7 cellular contexts compared by ENCODE assay signal in the genomic region with DNA sequence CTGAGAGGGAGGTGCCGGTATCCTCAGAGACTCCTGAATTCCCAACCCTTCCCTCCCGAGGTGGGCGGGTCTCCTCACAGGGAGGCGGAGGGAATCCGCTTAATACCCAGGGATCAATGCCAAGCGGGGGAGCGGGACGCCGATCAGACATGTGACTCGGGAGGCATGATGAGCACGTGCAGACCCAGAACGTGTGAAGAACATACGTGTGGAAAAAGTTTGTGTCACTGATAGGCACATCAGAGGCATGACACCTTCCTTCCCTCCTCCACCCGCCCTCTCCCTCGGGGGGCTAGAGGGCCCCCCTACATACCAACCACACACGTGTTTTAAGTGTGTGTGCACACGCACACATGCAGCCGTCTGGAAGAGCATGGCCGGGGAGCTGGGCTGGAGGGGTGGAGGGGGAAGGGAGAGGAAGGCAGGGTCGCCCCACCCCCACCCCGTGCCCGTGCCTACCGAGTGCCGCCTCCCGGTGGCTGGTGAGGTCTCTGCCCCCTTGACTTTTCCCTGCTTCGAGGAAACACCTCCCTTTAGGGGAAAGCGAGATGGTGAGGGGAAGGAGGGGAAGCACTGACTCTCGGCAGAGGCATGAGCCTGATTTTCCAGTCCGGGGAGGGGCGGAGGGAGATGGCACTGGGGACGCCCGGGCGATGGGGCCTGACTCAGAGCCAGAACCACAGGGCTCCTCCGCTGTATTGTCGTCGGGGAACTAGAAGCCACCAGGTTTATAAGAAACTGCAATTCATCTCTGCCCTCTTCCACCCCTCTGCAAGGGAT. TPM values are rescaled to one million over a fixed set of nuclear protein-coding genes. Genes with fewer than 3 reads are reported as not detected.
DNase-seq lines count a peak whose midpoint lies in the region; ATAC-seq and TF ChIP-seq lines count a peak whose summit lies in the region.

No MANE protein-coding gene starts in this region.

- TF ChIP-seq POLR2A in transverse colon (IDR thresholded peaks at IDR 0.05), result no peak

- BruUV-seq in PC-3 (replicated peaks; lab: Mats Ljungman, UMichigan), result no TSS peak

- POLR2A ChIA-PET in PC-3 (lab: Charles Lee; ENCODE audit: unreplicated experiment), result no interaction called here

- H2BK120ac ChIP-seq in mesendoderm (ENCODE audit: low read depth, low read length), result no peak overlapping the region

- DNase-seq in PC-3 (peak; percentile 88), mesendoderm (peak; percentile 77), transverse colon (peak; percentile 28), medulla oblongata (ENCODE audit: extremely low spot score) (no peak)
- DNase-seq in activated T-helper 1 cell treated with anti-CD3 and anti-CD28 coated beads, Interleukin-2, amount 50 U/mL, for 16 hours (ENCODE audit: low read depth in 1 of 2, low spot score in 1 of 2), result peak; percentile 53 to 89

- H3K79me2 ChIP-seq in PC-3 (ENCODE audit: low read length) (no peaks in the 10 kb centered on the region), mesendoderm (ENCODE audit: control insufficient read depth, insufficient read depth, low read length) (no peaks in the 10 kb centered on the region)

- TF ChIP-seq CTCF in PC-3 (conservative IDR thresholded peaks at IDR 0.05; ENCODE audit: low read depth, low read length) (peak; percentile 23; the same call in 1 of the 2 replicates), transverse colon (IDR thresholded peaks at IDR 0.05) (no peak)

- no peaks in the 10 kb centered on the region for H3K79me1 ChIP-seq in mesendoderm (ENCODE audit: low read length)

- H3K27me3 ChIP-seq in PC-3 (ENCODE audit: low read length), result no peaks in the 10 kb centered on the region
- no peaks in the 10 kb centered on the region for H3K27me3 ChIP-seq in mesendoderm (ENCODE audit: insufficient read depth, low read length, poor library complexity)
- H3K27me3 ChIP-seq in transverse colon, result peaks cover 62% of the 10 kb centered on the region

- no peaks in the 10 kb centered on the region for H3K9me3 ChIP-seq in PC-3 (ENCODE audit: low read length)
- H3K9me3 ChIP-seq in transverse colon, result no peaks in the 10 kb centered on the region

- in situ Hi-C loops in transverse colon (cut with MboI; ENCODE audit: low pct_ligation_motif_present in 1 of 4, low pct_unique_long_range_greater_than_20kb in 1 of 4, low sequenced_read_pairs in 3 of 4), result no loop called here

- H3F3A ChIP-seq in PC-3 (ENCODE audit: low read length, unreplicated experiment), result no peaks in the 10 kb centered on the region

- H3K23ac ChIP-seq in mesendoderm (ENCODE audit: low read length), result no peak overlapping the region

- no peaks in the 10 kb centered on the region for H3K9me2 ChIP-seq in PC-3 (replicated peaks; ENCODE audit: low read length)

- no peak overlapping the region for H3K18ac ChIP-seq in mesendoderm (ENCODE audit: low read length)

- H3K9ac ChIP-seq in PC-3 (ENCODE audit: low read length), result no peak overlapping the region
- no peak overlapping the region for H3K9ac ChIP-seq in mesendoderm (ENCODE audit: low read length)

- ATAC-seq in GM21825 (IDR thresholded peaks at IDR 0.05; ENCODE audit: unreplicated experiment) (peak; percentile 33), PC-3 (peak; percentile 44), GM21360 (IDR thresholded peaks at IDR 0.05; ENCODE audit: unreplicated experiment) (no peak)

- H4K5ac ChIP-seq in mesendoderm (ENCODE audit: low read length), result no peak overlapping the region

- H3K4me3 ChIP-seq in PC-3 (ENCODE audit: low read length) (peak overlapping the region; percentile 4; the same call in 1 of the 2 replicates), mesendoderm (ENCODE audit: low read length) (no peak overlapping the region), transverse colon (no peak overlapping the region)

- no peaks in the 10 kb centered on the region for H3K36me3 ChIP-seq in PC-3 (ENCODE audit: low read depth, low read length)
- H3K36me3 ChIP-seq in mesendoderm (ENCODE audit: control insufficient read depth, insufficient read depth, low read length), result no peaks in the 10 kb centered on the region
- no peaks in the 10 kb centered on the region for H3K36me3 ChIP-seq in transverse colon

- no CpG with 5 or more reads among the region's 36 CpGs for WGBS in mesendoderm (ENCODE audit: extremely low coverage, insufficient coverage, low lambda C conversion rate)
- WGBS in transverse colon (ENCODE audit: low coverage in 1 of 2), 2 donors, result 16% methylated on average over 31 of the region's 36 CpGs; no CpG with 5 or more reads in 1 of the 2 donors

- peak overlapping the region; percentile 17 for H2AFZ ChIP-seq in PC-3 (ENCODE audit: low read length)

- no peak overlapping the region for H2BK15ac ChIP-seq in mesendoderm (replicated peaks; ENCODE audit: low read depth)

- no peak overlapping the region for H2AK5ac ChIP-seq in mesendoderm (ENCODE audit: low read length)

- CTCF ChIA-PET in PC-3 (lab: Charles Lee), result no interaction called here

- H3K4me2 ChIP-seq in PC-3 (ENCODE audit: low read length) (peak overlapping the region; percentile 64), mesendoderm (ENCODE audit: low read length) (no peak overlapping the region)

- no peak overlapping the region for H2BK5ac ChIP-seq in mesendoderm (ENCODE audit: low read length)

- no peak overlapping the region for H4K8ac ChIP-seq in mesendoderm (ENCODE audit: low read depth, low read length)

- TF ChIP-seq EP300 in transverse colon (IDR thresholded peaks at IDR 0.05; ENCODE audit: low read depth), result no peak

- H3K27ac ChIP-seq in PC-3 (ENCODE audit: low read length), result no peak overlapping the region
- H3K27ac ChIP-seq in mesendoderm (ENCODE audit: low read depth, low read length), result no peak overlapping the region
- H3K27ac ChIP-seq in transverse colon, result no peak overlapping the region

- H3K56ac ChIP-seq in mesendoderm (ENCODE audit: low read length), result no peak overlapping the region

- intact Hi-C loops in PC-3 (cut with micrococcal nuclease) (no loop called here), transverse colon (cut with DNase I; ENCODE audit: low total_unique reads) (no loop called here)

- no peaks in the 10 kb centered on the region for H4K20me1 ChIP-seq in PC-3 (ENCODE audit: low read length)

- no peak overlapping the region for H3K4ac ChIP-seq in mesendoderm (ENCODE audit: low read depth, low read length)

- H3K4me1 ChIP-seq in PC-3 (ENCODE audit: insufficient read depth, low read length) (peaks cover 42% of the 10 kb centered on the region), mesendoderm (ENCODE audit: control insufficient read depth, low read depth, low read length) (no peaks in the 10 kb centered on the region), transverse colon (peaks cover 0 to 11% (median 6%) of the 10 kb centered on the region in 4 donors)

RNA-seq across cellular contexts. Expression of gene TBX21, which starts 12.1 kb away (rescaled TPM):
- total RNA-seq in PC-3 (2014; rRNA removed) (not detected in 2 replicates), transverse colon (10 to 100 TPM in 1 of 4 donors, 1 to 10 TPM in 1, under 1 TPM in 1, not detected in 1; 0.27 to 18.3 (median 4.9) TPM)
- 0.01 TPM for polyA plus RNA-seq in mesendoderm (2013, experiment 1 of 2)
- 0.04 TPM for polyA plus RNA-seq in mesendoderm (2013, experiment 2 of 2)

RNA-seq across cellular contexts. Expression of gene TBKBP1, which starts 27.0 kb away (rescaled TPM):
- total RNA-seq in PC-3 (2014; rRNA removed), result 9.0 and 12.8 TPM in 2 replicates
- polyA plus RNA-seq in mesendoderm (2013, experiment 1 of 2), result 8.1 TPM
- polyA plus RNA-seq in mesendoderm (2013, experiment 2 of 2), result 7.0 TPM
- 1 to 10 TPM; 1.8 to 6.4 (median 4.4) TPM for total RNA-seq in transverse colon
